In the genomic region with DNA sequence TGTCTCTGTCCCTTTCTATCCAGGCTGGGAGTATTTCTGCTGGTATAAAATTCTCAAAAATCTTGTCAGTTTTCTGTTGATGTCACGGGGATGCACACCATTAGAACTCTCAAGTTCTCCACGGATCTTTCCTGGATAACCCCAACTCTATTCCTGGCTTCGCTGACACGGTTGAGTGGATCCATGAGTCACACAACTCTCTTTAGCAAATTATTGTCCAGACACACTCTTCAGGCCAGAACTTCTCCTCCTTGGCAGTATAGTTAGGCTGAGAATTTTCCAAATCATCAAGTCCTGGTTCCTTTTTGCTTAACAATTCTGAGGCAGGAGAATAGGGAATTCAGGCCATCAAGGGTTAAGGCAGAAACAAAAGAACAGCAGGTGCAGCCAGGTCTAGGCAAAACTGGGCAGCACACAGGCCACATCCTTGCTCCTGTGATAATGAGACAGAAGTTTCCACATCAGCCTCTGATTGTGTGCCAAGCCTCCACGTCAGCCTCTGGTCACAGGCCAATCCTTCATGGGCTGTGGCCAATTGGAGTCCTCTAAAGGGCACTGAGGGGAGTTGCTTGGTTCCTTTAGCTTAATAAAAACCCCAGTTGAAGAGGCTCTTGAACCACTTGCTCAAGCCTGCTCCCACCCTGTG, we compare ENCODE assay signal across 8 cellular contexts. TPM values are rescaled to one million over a fixed set of nuclear protein-coding genes. Genes with fewer than 3 reads are reported as not detected.
DNase-seq lines count a peak whose midpoint lies in the region; ATAC-seq, FAIRE-seq and TF ChIP-seq lines count a peak whose summit lies in the region.

No MANE protein-coding gene starts in this region.

- H3K4me1 Mint-ChIP-seq in endothelial cell (ENCODE audit: unreplicated experiment) = no peaks in the 10 kb centered on the region

- H3K27me3 Mint-ChIP-seq in endothelial cell (ENCODE audit: unreplicated experiment) = peaks cover 2% of the 10 kb centered on the region

- TF ChIP-seq POLR2A in GM12892 (IDR thresholded peaks at IDR 0.05; ENCODE audit: low read depth, low read length) = no peak

- no peak for DNase-seq in GM12892 (ENCODE audit: insufficient read length)
- peak; percentile 89 for DNase-seq in NCI-H774 (lab: John Stamatoyannopoulos, UW)
- no peak for DNase-seq in endothelial cell (ENCODE audit: low spot score)
- peak; percentile 92 for DNase-seq in mesenteric fat pad (ENCODE audit: low spot score)
- DNase-seq in GM19238 (ENCODE audit: insufficient read length, low spot score) = no peak

- no peak overlapping the region for H3K4me3 Mint-ChIP-seq in endothelial cell (ENCODE audit: unreplicated experiment)

- no peaks in the 10 kb centered on the region for H3K9me3 Mint-ChIP-seq in endothelial cell (ENCODE audit: unreplicated experiment)

- ATAC-seq in GM21447 (IDR thresholded peaks at IDR 0.05; ENCODE audit: unreplicated experiment) (no peak), HG02610 (IDR thresholded peaks at IDR 0.05; ENCODE audit: unreplicated experiment) (no peak)
- no peak for ATAC-seq in activated CD4-positive, CD25-positive, alpha-beta regulatory T cell treated with anti-CD3 and anti-CD28 coated beads, Interleukin-2, amount 50 U/mL, for 24 hours

- peaks cover 6% of the 10 kb centered on the region for H3K36me3 Mint-ChIP-seq in endothelial cell (ENCODE audit: low read depth, unreplicated experiment)

- FAIRE-seq in GM12892 (lab: Jason Lieb, UNC) = peak; percentile 62

- peak overlapping the region; percentile 8 for H3K27ac Mint-ChIP-seq in endothelial cell (ENCODE audit: unreplicated experiment)

- no peak for TF ChIP-seq CTCF in endothelial cell (IDR thresholded peaks at IDR 0.05; ENCODE audit: unreplicated experiment)

RNA-seq across cellular contexts. Expression of gene ACAT1, which starts 5.7 kb away (rescaled TPM):
- 90.2 TPM for polyA plus RNA-seq in GM12892 (2012; ENCODE audit: missing spikeins)
- 26.2 TPM for total RNA-seq in endothelial cell (ENCODE audit: unreplicated experiment)
- total RNA-seq in mesenteric fat pad = 95.9 TPM

Comparison
In these comparisons a context has a peak if more than half of its experiments do, and no peak if none do; other contexts are left out.
1. DNase-seq: peak in NCI-H774 (single experiment) and mesenteric fat pad (single experiment); none in GM12892 (single experiment), endothelial cell (single experiment) and GM19238 (single experiment).